In the genomic region with DNA sequence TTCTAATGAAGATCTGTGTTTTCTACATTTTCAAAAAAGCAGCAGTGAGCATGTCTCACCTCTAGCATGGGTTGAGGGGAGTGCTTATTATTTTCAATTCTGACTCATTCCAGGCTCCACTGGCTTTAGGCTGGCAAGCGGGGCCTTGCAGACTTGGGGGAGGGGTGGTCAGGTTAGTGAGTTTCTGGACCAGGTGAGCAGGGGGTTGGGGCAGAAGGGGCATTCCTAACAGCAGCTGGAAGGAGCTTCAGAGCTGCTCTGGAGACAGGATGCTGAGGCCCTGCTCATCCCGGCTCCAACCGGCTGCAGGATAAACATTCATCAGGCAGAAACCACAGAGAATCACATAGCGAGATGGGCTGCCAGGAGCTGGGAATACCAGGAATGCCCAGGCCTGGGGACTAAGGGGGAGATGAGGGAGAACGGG, we compare ENCODE assay signal across 1 cellular context.
TF ChIP-seq lines count a peak whose summit lies in the region.

No MANE protein-coding gene starts in this region.

TF ChIP-seq in SK-N-SH, 30 proteins besides CTCF, POLR2A, EP300 and RAD21 (continued from another document):
- TF ChIP-seq SMC3 (IDR thresholded peaks at IDR 0.05; ENCODE audit: low read depth, low read length): no peak
- peak; percentile 42; the same call in 1 of the 2 replicates for TF ChIP-seq NFIC (IDR thresholded peaks at IDR 0.05; ENCODE audit: borderline replicate concordance)
- TF ChIP-seq FOSL2 (IDR thresholded peaks at IDR 0.05; ENCODE audit: borderline replicate concordance, low read depth): peak; percentile 37; the same call in 1 of the 2 replicates
- TF ChIP-seq GATA2 (CRISPR knock-in tag; IDR thresholded peaks at IDR 0.05): no peak
- TF ChIP-seq SIN3A (IDR thresholded peaks at IDR 0.05; ENCODE audit: borderline replicate concordance, low read depth, low read length): no peak
- TF ChIP-seq, protein P1, sequence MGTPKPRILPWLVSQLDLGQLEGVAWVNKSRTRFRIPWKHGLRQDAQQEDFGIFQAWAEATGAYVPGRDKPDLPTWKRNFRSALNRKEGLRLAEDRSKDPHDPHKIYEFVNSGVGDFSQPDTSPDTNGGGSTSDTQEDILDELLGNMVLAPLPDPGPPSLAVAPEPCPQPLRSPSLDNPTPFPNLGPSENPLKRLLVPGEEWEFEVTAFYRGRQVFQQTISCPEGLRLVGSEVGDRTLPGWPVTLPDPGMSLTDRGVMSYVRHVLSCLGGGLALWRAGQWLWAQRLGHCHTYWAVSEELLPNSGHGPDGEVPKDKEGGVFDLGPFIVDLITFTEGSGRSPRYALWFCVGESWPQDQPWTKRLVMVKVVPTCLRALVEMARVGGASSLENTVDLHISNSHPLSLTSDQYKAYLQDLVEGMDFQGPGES (IDR thresholded peaks at IDR 0.05; ENCODE audit: low read depth, low read length): no peak
- no peak for TF ChIP-seq MXI1 (IDR thresholded peaks at IDR 0.05; ENCODE audit: low read depth, low read length)
- TF ChIP-seq, protein P2, sequence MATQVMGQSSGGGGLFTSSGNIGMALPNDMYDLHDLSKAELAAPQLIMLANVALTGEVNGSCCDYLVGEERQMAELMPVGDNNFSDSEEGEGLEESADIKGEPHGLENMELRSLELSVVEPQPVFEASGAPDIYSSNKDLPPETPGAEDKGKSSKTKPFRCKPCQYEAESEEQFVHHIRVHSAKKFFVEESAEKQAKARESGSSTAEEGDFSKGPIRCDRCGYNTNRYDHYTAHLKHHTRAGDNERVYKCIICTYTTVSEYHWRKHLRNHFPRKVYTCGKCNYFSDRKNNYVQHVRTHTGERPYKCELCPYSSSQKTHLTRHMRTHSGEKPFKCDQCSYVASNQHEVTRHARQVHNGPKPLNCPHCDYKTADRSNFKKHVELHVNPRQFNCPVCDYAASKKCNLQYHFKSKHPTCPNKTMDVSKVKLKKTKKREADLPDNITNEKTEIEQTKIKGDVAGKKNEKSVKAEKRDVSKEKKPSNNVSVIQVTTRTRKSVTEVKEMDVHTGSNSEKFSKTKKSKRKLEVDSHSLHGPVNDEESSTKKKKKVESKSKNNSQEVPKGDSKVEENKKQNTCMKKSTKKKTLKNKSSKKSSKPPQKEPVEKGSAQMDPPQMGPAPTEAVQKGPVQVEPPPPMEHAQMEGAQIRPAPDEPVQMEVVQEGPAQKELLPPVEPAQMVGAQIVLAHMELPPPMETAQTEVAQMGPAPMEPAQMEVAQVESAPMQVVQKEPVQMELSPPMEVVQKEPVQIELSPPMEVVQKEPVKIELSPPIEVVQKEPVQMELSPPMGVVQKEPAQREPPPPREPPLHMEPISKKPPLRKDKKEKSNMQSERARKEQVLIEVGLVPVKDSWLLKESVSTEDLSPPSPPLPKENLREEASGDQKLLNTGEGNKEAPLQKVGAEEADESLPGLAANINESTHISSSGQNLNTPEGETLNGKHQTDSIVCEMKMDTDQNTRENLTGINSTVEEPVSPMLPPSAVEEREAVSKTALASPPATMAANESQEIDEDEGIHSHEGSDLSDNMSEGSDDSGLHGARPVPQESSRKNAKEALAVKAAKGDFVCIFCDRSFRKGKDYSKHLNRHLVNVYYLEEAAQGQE (IDR thresholded peaks at IDR 0.05; ENCODE audit: low read depth, low read length): peak; percentile 31; the same call in 1 of the 2 replicates
- TF ChIP-seq FOXM1 (IDR thresholded peaks at IDR 0.05; ENCODE audit: low read depth): no peak
- TF ChIP-seq GABPA (IDR thresholded peaks at IDR 0.05; ENCODE audit: low read depth): no peak
- TF ChIP-seq EZH2phosphoT487 (IDR thresholded peaks at IDR 0.05; ENCODE audit: borderline replicate concordance, low read depth): no peak
- TF ChIP-seq, protein P3, sequence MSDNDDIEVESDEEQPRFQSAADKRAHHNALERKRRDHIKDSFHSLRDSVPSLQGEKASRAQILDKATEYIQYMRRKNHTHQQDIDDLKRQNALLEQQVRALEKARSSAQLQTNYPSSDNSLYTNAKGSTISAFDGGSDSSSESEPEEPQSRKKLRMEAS (IDR thresholded peaks at IDR 0.05; ENCODE audit: low read depth): no peak
- TF ChIP-seq, protein P4, sequence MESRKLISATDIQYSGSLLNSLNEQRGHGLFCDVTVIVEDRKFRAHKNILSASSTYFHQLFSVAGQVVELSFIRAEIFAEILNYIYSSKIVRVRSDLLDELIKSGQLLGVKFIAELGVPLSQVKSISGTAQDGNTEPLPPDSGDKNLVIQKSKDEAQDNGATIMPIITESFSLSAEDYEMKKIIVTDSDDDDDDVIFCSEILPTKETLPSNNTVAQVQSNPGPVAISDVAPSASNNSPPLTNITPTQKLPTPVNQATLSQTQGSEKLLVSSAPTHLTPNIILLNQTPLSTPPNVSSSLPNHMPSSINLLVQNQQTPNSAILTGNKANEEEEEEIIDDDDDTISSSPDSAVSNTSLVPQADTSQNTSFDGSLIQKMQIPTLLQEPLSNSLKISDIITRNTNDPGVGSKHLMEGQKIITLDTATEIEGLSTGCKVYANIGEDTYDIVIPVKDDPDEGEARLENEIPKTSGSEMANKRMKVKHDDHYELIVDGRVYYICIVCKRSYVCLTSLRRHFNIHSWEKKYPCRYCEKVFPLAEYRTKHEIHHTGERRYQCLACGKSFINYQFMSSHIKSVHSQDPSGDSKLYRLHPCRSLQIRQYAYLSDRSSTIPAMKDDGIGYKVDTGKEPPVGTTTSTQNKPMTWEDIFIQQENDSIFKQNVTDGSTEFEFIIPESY (IDR thresholded peaks at IDR 0.05; ENCODE audit: borderline replicate concordance, low read depth): no peak
- TF ChIP-seq RXRA (IDR thresholded peaks at IDR 0.05; ENCODE audit: borderline replicate concordance, low read depth): no peak
- TF ChIP-seq TAF1 (IDR thresholded peaks at IDR 0.05; ENCODE audit: borderline replicate concordance, low read depth, low read length): 0 out of 2 replicates have a peak, but pooled peaks have one; percentile 11
- no peak for TF ChIP-seq POLR2AphosphoS5 (IDR thresholded peaks at IDR 0.05; ENCODE audit: low read depth, low read length)
- no peak for TF ChIP-seq RFX5 (IDR thresholded peaks at IDR 0.05; ENCODE audit: low read length)
- TF ChIP-seq TCF12 (IDR thresholded peaks at IDR 0.05): peak; percentile 51
- TF ChIP-seq, protein P5, sequence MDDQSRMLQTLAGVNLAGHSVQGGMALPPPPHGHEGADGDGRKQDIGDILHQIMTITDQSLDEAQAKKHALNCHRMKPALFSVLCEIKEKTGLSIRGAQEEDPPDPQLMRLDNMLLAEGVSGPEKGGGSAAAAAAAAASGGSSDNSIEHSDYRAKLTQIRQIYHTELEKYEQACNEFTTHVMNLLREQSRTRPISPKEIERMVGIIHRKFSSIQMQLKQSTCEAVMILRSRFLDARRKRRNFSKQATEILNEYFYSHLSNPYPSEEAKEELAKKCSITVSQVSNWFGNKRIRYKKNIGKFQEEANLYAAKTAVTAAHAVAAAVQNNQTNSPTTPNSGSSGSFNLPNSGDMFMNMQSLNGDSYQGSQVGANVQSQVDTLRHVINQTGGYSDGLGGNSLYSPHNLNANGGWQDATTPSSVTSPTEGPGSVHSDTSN (IDR thresholded peaks at IDR 0.05): 0 out of 2 replicates have a peak, but pooled peaks have one; percentile 5
- no peak for TF ChIP-seq FOXJ3 (CRISPR knock-in tag; IDR thresholded peaks at IDR 0.05)
- TF ChIP-seq YY1 (IDR thresholded peaks at IDR 0.05; ENCODE audit: low read depth): no peak
- no peak for TF ChIP-seq CHD2 (IDR thresholded peaks at IDR 0.05; ENCODE audit: low read length, partially characterized antibody)
